Comparison of ENCODE assay signal across 12 cellular contexts in genomic region chr2:16614314-16614860, GRCh38. TPM values are rescaled to one million over a fixed set of nuclear protein-coding genes. Genes with fewer than 3 reads are reported as not detected.
DNase-seq lines count a peak whose midpoint lies in the region; ATAC-seq, FAIRE-seq and TF ChIP-seq lines count a peak whose summit lies in the region.
"Had no signal": no experiment of that assay in that cellular context is flagged by ENCODE, and none has a peak within 500 bp of the region (broad histone marks: within the 10 kb centered on the region; RNA-seq: fewer than 3 reads in every experiment).

No MANE protein-coding gene starts in this region.

- H3K27ac ChIP-seq in angular gyrus (ENCODE audit: low read depth, low read length): peak overlapping the region; percentile 82
- no peak overlapping the region for H3K27ac ChIP-seq in mesenchymal stem cell (ENCODE audit: low read length, poor library complexity, severe bottlenecking)

- peak overlapping the region in 1 of 2 experiments; percentile 47 for H3K4ac ChIP-seq in mesenchymal stem cell (ENCODE audit: low read depth in 1 of 2, low read length in 2 of 2)

- peak overlapping the region; percentile 19 for H3K9ac ChIP-seq in mesenchymal stem cell (ENCODE audit: low read length)

- CTCF ChIA-PET in activated CD8-positive, alpha-beta T cell treated with anti-CD3 and anti-CD28 coated beads for 36 hours (lab: Charles Lee): interaction anchor here (1.2 to 4.5 kb wide), 3 partner anchors 47 to 674 kb away, joined by 3 to 41 read pairs (median 3); partner anchors contain the start of gene MYCN

- peak overlapping the region in 1 of 4 donors; percentile 28 for H3K4me3 Mint-ChIP-seq in IgD-negative memory B cell
- H3K4me3 Mint-ChIP-seq in activated naive CD8-positive, alpha-beta T cell treated with anti-CD3 and anti-CD28 coated beads, Interleukin-2, amount 50 U/mL, for 24 hours: no peak overlapping the region
- no peak overlapping the region for H3K4me3 Mint-ChIP-seq in activated CD8-positive, alpha-beta T cell treated with anti-CD3 and anti-CD28 coated beads for 36 hours
- no peak overlapping the region for H3K4me3 Mint-ChIP-seq in stimulated activated naive B cell treated with anti-CD40 and anti-IgM and Interleukin-4, amounts not matched to agents 10 μg/mL and 1 μg/mL and 100 μg/mL, for 72 hours
- H3K4me3 Mint-ChIP-seq: CD8-positive, alpha-beta T cell; stimulated activated naive CD8-positive, alpha-beta T cell treated with anti-CD3 and anti-CD28 coated beads, Interleukin-15, amount 100 ng/mL, for 72 hours had no signal

- no peak overlapping the region for H3K23ac ChIP-seq in mesenchymal stem cell (ENCODE audit: low read length in 2 of 2)

- peak overlapping the region; percentile 35 for H4K91ac ChIP-seq in mesenchymal stem cell (ENCODE audit: low read length)

- H3K4me1 Mint-ChIP-seq in IgD-negative memory B cell: peaks cover 26 to 34% (median 27%) of the 10 kb centered on the region in 3 donors
- H3K4me1 Mint-ChIP-seq in activated naive CD8-positive, alpha-beta T cell treated with anti-CD3 and anti-CD28 coated beads, Interleukin-2, amount 50 U/mL, for 24 hours: no peaks in the 10 kb centered on the region
- H3K4me1 Mint-ChIP-seq in activated CD8-positive, alpha-beta T cell treated with anti-CD3 and anti-CD28 coated beads for 36 hours (ENCODE audit: low read depth): no peaks in the 10 kb centered on the region
- peaks cover 17 to 29% of the 10 kb centered on the region in 2 donors for H3K4me1 Mint-ChIP-seq in stimulated activated naive B cell treated with anti-CD40 and anti-IgM and Interleukin-4, amounts not matched to agents 10 μg/mL and 1 μg/mL and 100 μg/mL, for 72 hours

- H3K4me3 ChIP-seq in BE2C (ENCODE audit: low read depth, low read length) (no peak overlapping the region), mesenchymal stem cell (ENCODE audit: insufficient read depth in 1 of 2, low read depth in 1 of 2, low read length in 2 of 2) (no peak overlapping the region)

- H2BK12ac ChIP-seq in mesenchymal stem cell (ENCODE audit: low read length in 2 of 2): peak overlapping the region in 1 of 2 experiments; percentile 95

- H4K8ac ChIP-seq in mesenchymal stem cell (ENCODE audit: low read length): no peak overlapping the region

- no peak overlapping the region for H3K14ac ChIP-seq in mesenchymal stem cell (ENCODE audit: low read length in 2 of 2)

- H2BK5ac ChIP-seq in mesenchymal stem cell (ENCODE audit: low read depth, low read length, poor library complexity, severe bottlenecking): no peak overlapping the region

- DNase-seq in BE2C (peak; percentile 38), mesenchymal stem cell (peak; percentile 94), H54 (ENCODE audit: insufficient read length, low spot score) (no peak)
- no peak for DNase-seq in activated naive CD8-positive, alpha-beta T cell treated with anti-CD3 and anti-CD28 coated beads, Interleukin-2, amount 50 U/mL, for 24 hours
- DNase-seq in activated CD8-positive, alpha-beta T cell treated with anti-CD3 and anti-CD28 coated beads for 36 hours: no peak
- DNase-seq in stimulated activated naive B cell treated with anti-CD40 and anti-IgM and Interleukin-4, amounts not matched to agents 10 μg/mL and 1 μg/mL and 100 μg/mL, for 72 hours: no peak
- DNase-seq: CD8-positive, alpha-beta T cell; naive B cell; stimulated activated naive CD8-positive, alpha-beta T cell treated with anti-CD3 and anti-CD28 coated beads, Interleukin-15, amount 100 ng/mL, for 72 hours had no signal

- no peak for TF ChIP-seq POLR2A in H54 (IDR thresholded peaks at IDR 0.05; ENCODE audit: low read depth, low read length)

- H3K9me3 ChIP-seq in BE2C (no peaks in the 10 kb centered on the region), mesenchymal stem cell (ENCODE audit: control insufficient read depth, low read length) (no peaks in the 10 kb centered on the region)

- peak overlapping the region in 2 of 3 donors; percentile 85 to 86 for H3K27ac Mint-ChIP-seq in IgD-negative memory B cell
- no peak overlapping the region for H3K27ac Mint-ChIP-seq in activated naive CD8-positive, alpha-beta T cell treated with anti-CD3 and anti-CD28 coated beads, Interleukin-2, amount 50 U/mL, for 24 hours
- H3K27ac Mint-ChIP-seq in activated CD8-positive, alpha-beta T cell treated with anti-CD3 and anti-CD28 coated beads for 36 hours: no peak overlapping the region
- H3K27ac Mint-ChIP-seq in stimulated activated naive B cell treated with anti-CD40 and anti-IgM and Interleukin-4, amounts not matched to agents 10 μg/mL and 1 μg/mL and 100 μg/mL, for 72 hours: no peak overlapping the region
- H3K27ac Mint-ChIP-seq: CD8-positive, alpha-beta T cell; stimulated activated naive CD8-positive, alpha-beta T cell treated with anti-CD3 and anti-CD28 coated beads, Interleukin-15, amount 100 ng/mL, for 72 hours had no signal

- H2BK120ac ChIP-seq in mesenchymal stem cell (ENCODE audit: low read depth, low read length): peak overlapping the region; percentile 45

- FAIRE-seq in H54 (lab: Jason Lieb, UNC): no peak
- FAIRE-seq: GM12892 had no signal

- no peak overlapping the region for H2BK15ac ChIP-seq in mesenchymal stem cell (ENCODE audit: low read depth, poor library complexity, severe bottlenecking)

- H3K4me2 ChIP-seq in mesenchymal stem cell (ENCODE audit: low read length, poor library complexity, severe bottlenecking): no peak overlapping the region

- 29% methylated on average over 10 of the region's 10 CpGs for WGBS in mesenchymal stem cell

- POLR2A ChIA-PET in activated CD8-positive, alpha-beta T cell treated with anti-CD3 and anti-CD28 coated beads for 36 hours (lab: Charles Lee): no interaction called here

- H3K36me3 ChIP-seq in BE2C: no peaks in the 10 kb centered on the region
- H3K36me3 ChIP-seq in mesenchymal stem cell (ENCODE audit: control insufficient read depth in 1 of 2, insufficient read depth in 2 of 2, low read depth in 1 of 2, low read length in 2 of 2): peaks cover 9 to 36% of the 10 kb centered on the region in 2 experiments

- peaks cover 8% of the 10 kb centered on the region; the same call in 1 of the 2 replicates for H3K27me3 ChIP-seq in BE2C
- no peaks in the 10 kb centered on the region for H3K27me3 ChIP-seq in mesenchymal stem cell (ENCODE audit: control insufficient read depth in 1 of 2, insufficient read depth in 1 of 2, low read length in 2 of 2)

- no peaks in the 10 kb centered on the region for H3K9me3 Mint-ChIP-seq in IgD-negative memory B cell
- H3K9me3 Mint-ChIP-seq in activated naive CD8-positive, alpha-beta T cell treated with anti-CD3 and anti-CD28 coated beads, Interleukin-2, amount 50 U/mL, for 24 hours: no peaks in the 10 kb centered on the region
- no peaks in the 10 kb centered on the region for H3K9me3 Mint-ChIP-seq in activated CD8-positive, alpha-beta T cell treated with anti-CD3 and anti-CD28 coated beads for 36 hours
- no peaks in the 10 kb centered on the region for H3K9me3 Mint-ChIP-seq in stimulated activated naive B cell treated with anti-CD40 and anti-IgM and Interleukin-4, amounts not matched to agents 10 μg/mL and 1 μg/mL and 100 μg/mL, for 72 hours
- H3K9me3 Mint-ChIP-seq: CD8-positive, alpha-beta T cell; naive B cell; stimulated activated naive CD8-positive, alpha-beta T cell treated with anti-CD3 and anti-CD28 coated beads, Interleukin-15, amount 100 ng/mL, for 72 hours had no signal

- ATAC-seq in activated naive CD8-positive, alpha-beta T cell treated with anti-CD3 and anti-CD28 coated beads, Interleukin-2, amount 50 U/mL, for 24 hours: no peak
- ATAC-seq in activated CD8-positive, alpha-beta T cell treated with anti-CD3 and anti-CD28 coated beads for 36 hours: no peak
- ATAC-seq in stimulated activated naive B cell treated with anti-CD40 and anti-IgM and Interleukin-4, amounts not matched to agents 10 μg/mL and 1 μg/mL and 100 μg/mL, for 72 hours (replicated peaks): no peak
- ATAC-seq: CD8-positive, alpha-beta T cell; stimulated activated naive CD8-positive, alpha-beta T cell treated with anti-CD3 and anti-CD28 coated beads, Interleukin-15, amount 100 ng/mL, for 72 hours had no signal

- H2AFZ ChIP-seq in mesenchymal stem cell (ENCODE audit: low read depth, low read length): no peak overlapping the region

- H3K79me1 ChIP-seq in mesenchymal stem cell (replicated peaks; ENCODE audit: low read length, poor library complexity, severe bottlenecking): peaks cover 42% of the 10 kb centered on the region

- no peaks in the 10 kb centered on the region for H3K27me3 Mint-ChIP-seq in IgD-negative memory B cell
- peaks cover 4% of the 10 kb centered on the region for H3K27me3 Mint-ChIP-seq in activated naive CD8-positive, alpha-beta T cell treated with anti-CD3 and anti-CD28 coated beads, Interleukin-2, amount 50 U/mL, for 24 hours
- H3K27me3 Mint-ChIP-seq in activated CD8-positive, alpha-beta T cell treated with anti-CD3 and anti-CD28 coated beads for 36 hours: peaks cover 3% of the 10 kb centered on the region
- no peaks in the 10 kb centered on the region for H3K27me3 Mint-ChIP-seq in stimulated activated naive B cell treated with anti-CD40 and anti-IgM and Interleukin-4, amounts not matched to agents 10 μg/mL and 1 μg/mL and 100 μg/mL, for 72 hours
- H3K27me3 Mint-ChIP-seq: naive B cell had no signal

- peaks cover 6% of the 10 kb centered on the region; the same call in 1 of the 2 replicates for H3K4me1 ChIP-seq in BE2C
- peaks cover 11% of the 10 kb centered on the region for H3K4me1 ChIP-seq in mesenchymal stem cell (ENCODE audit: control insufficient read depth, insufficient read depth, low read depth, low read length)

- no peak overlapping the region for H2AK5ac ChIP-seq in mesenchymal stem cell (ENCODE audit: low read length, severe bottlenecking)

- H3K18ac ChIP-seq in mesenchymal stem cell (ENCODE audit: low read depth in 1 of 2, low read length in 2 of 2): peak overlapping the region in 1 of 2 experiments; percentile 61

- H3K36me3 Mint-ChIP-seq in IgD-negative memory B cell: peaks cover 3% of the 10 kb centered on the region
- H3K36me3 Mint-ChIP-seq in activated naive CD8-positive, alpha-beta T cell treated with anti-CD3 and anti-CD28 coated beads, Interleukin-2, amount 50 U/mL, for 24 hours (ENCODE audit: low read depth): no peaks in the 10 kb centered on the region
- H3K36me3 Mint-ChIP-seq in activated CD8-positive, alpha-beta T cell treated with anti-CD3 and anti-CD28 coated beads for 36 hours (ENCODE audit: low read depth): no peaks in the 10 kb centered on the region
- peaks cover 20 to 43% of the 10 kb centered on the region in 2 donors for H3K36me3 Mint-ChIP-seq in stimulated activated naive B cell treated with anti-CD40 and anti-IgM and Interleukin-4, amounts not matched to agents 10 μg/mL and 1 μg/mL and 100 μg/mL, for 72 hours
- H3K36me3 Mint-ChIP-seq: CD8-positive, alpha-beta T cell had no signal

- no peak for TF ChIP-seq CTCF in BE2C (IDR thresholded peaks at IDR 0.05; ENCODE audit: low read depth, low read length)
- no peak for TF ChIP-seq CTCF in activated CD8-positive, alpha-beta T cell treated with anti-CD3 and anti-CD28 coated beads for 36 hours (IDR thresholded peaks at IDR 0.05)

- intact Hi-C loops in activated CD8-positive, alpha-beta T cell treated with anti-CD3 and anti-CD28 coated beads for 36 hours (cut with micrococcal nuclease): no loop called here

RNA-seq across cellular contexts. Expression of gene CYRIA, which starts 51.2 kb away (rescaled TPM):
- 0.66 TPM for polyA plus RNA-seq in BE2C (2012; ENCODE audit: insufficient read depth, insufficient read length, low read depth)
- 31.0 TPM for polyA plus RNA-seq in IgD-negative memory B cell
- 12.5 TPM for polyA plus RNA-seq in mesenchymal stem cell (2013, experiment 1 of 2)
- 14.3 TPM for polyA plus RNA-seq in mesenchymal stem cell (2013, experiment 2 of 2)
- under 1 TPM; 0.70 to 0.72 TPM for total RNA-seq in activated CD8-positive, alpha-beta T cell treated with anti-CD3 and anti-CD28 coated beads for 36 hours

Comparison
In these comparisons a context has a peak if more than half of its experiments do, and no peak if none do; other contexts are left out.
1. DNase-seq: peak in BE2C (single experiment) and mesenchymal stem cell (single experiment); none in activated naive CD8-positive, alpha-beta T cell treated with anti-CD3 and anti-CD28 coated beads, Interleukin-2, amount 50 U/mL, for 24 hours (single experiment), activated CD8-positive, alpha-beta T cell treated with anti-CD3 and anti-CD28 coated beads for 36 hours (single experiment), H54 (single experiment) and stimulated activated naive B cell treated with anti-CD40 and anti-IgM and Interleukin-4, amounts not matched to agents 10 μg/mL and 1 μg/mL and 100 μg/mL, for 72 hours (single experiment).
2. H3K27ac Mint-ChIP-seq: peak in IgD-negative memory B cell (2 of 3); none in activated naive CD8-positive, alpha-beta T cell treated with anti-CD3 and anti-CD28 coated beads, Interleukin-2, amount 50 U/mL, for 24 hours (single experiment), activated CD8-positive, alpha-beta T cell treated with anti-CD3 and anti-CD28 coated beads for 36 hours (single experiment) and stimulated activated naive B cell treated with anti-CD40 and anti-IgM and Interleukin-4, amounts not matched to agents 10 μg/mL and 1 μg/mL and 100 μg/mL, for 72 hours (single experiment).